ENCODE assay signal across 19 cellular contexts in genomic region chr2:28375236-28375635, GRCh38. TPM values are rescaled to one million over a fixed set of nuclear protein-coding genes. Genes with fewer than 3 reads are reported as not detected.
A peak's percentile ranks its signal among the peaks of the same experiment; 100 is the strongest.
DNase-seq lines count a peak whose midpoint lies in the region; ATAC-seq and TF ChIP-seq lines count a peak whose summit lies in the region.
"Had no signal": no experiment of that assay in that cellular context is flagged by ENCODE, and none has a peak within 500 bp of the region (broad histone marks: within the 10 kb centered on the region; RNA-seq: fewer than 3 reads in every experiment).

No MANE protein-coding gene starts in this region.

- no peaks in the 10 kb centered on the region for H3K9me3 Mint-ChIP-seq in activated naive CD8-positive, alpha-beta T cell treated with anti-CD3 and anti-CD28 coated beads, Interleukin-2, amount 10 ng/mL, durations not matched to agents 7 days and 5 days
- H3K9me3 Mint-ChIP-seq in activated naive CD8-positive, alpha-beta T cell treated with anti-CD3 and anti-CD28 coated beads, Interleukin-2, amount 50 U/mL, for 24 hours, result peaks cover 3% of the 10 kb centered on the region
- H3K9me3 Mint-ChIP-seq in chondrocyte (ENCODE audit: low read depth) (no peaks in the 10 kb centered on the region), natural killer cell (no peaks in the 10 kb centered on the region)
- H3K9me3 Mint-ChIP-seq: CD4-positive, alpha-beta memory T cell had no signal

- ATAC-seq in activated naive CD8-positive, alpha-beta T cell treated with anti-CD3 and anti-CD28 coated beads, Interleukin-2, amount 10 ng/mL, durations not matched to agents 7 days and 5 days (ENCODE audit: low read depth), result no peak
- no peak for ATAC-seq in activated naive CD8-positive, alpha-beta T cell treated with anti-CD3 and anti-CD28 coated beads, Interleukin-2, amount 50 U/mL, for 24 hours
- ATAC-seq in GM19463 (IDR thresholded peaks at IDR 0.05; ENCODE audit: unreplicated experiment) (no peak), natural killer cell (no peak), GM19324 (IDR thresholded peaks at IDR 0.05; ENCODE audit: low FRiP score, unreplicated experiment) (no peak)

- H3K27me3 Mint-ChIP-seq in activated naive CD8-positive, alpha-beta T cell treated with anti-CD3 and anti-CD28 coated beads, Interleukin-2, amount 10 ng/mL, durations not matched to agents 7 days and 5 days, result peaks cover 13% of the 10 kb centered on the region
- peaks cover 2% of the 10 kb centered on the region for H3K27me3 Mint-ChIP-seq in activated naive CD8-positive, alpha-beta T cell treated with anti-CD3 and anti-CD28 coated beads, Interleukin-2, amount 50 U/mL, for 24 hours
- H3K27me3 Mint-ChIP-seq in chondrocyte (ENCODE audit: low read depth), result peaks cover 2% of the 10 kb centered on the region
- no peaks in the 10 kb centered on the region for H3K27me3 Mint-ChIP-seq in natural killer cell (ENCODE audit: low read depth in 2 of 2)
- H3K27me3 Mint-ChIP-seq: CD4-positive, alpha-beta memory T cell had no signal

- DNase-seq in activated naive CD8-positive, alpha-beta T cell treated with anti-CD3 and anti-CD28 coated beads, Interleukin-2, amount 10 ng/mL, durations not matched to agents 7 days and 5 days, result no peak
- DNase-seq in activated naive CD8-positive, alpha-beta T cell treated with anti-CD3 and anti-CD28 coated beads, Interleukin-2, amount 50 U/mL, for 24 hours, result no peak
- DNase-seq in chondrocyte (ENCODE audit: low spot score) (peak; percentile 54), spleen (peak; percentile 54), vagina (ENCODE audit: extremely low spot score in 2 of 2) (no peak), natural killer cell (no peak)
- DNase-seq: AML-193; CD4-positive, alpha-beta memory T cell; DMS153; DMS79 treated with DMSO at 0.1 percent for 48 hours; GF-D8; GM23248 had no signal

- intact Hi-C loops in spleen (cut with DNase I; ENCODE audit: low total_unique reads) (no loop called here), vagina (cut with DNase I) (no loop called here), natural killer cell (cut with micrococcal nuclease) (no loop called here)

- H3K27me3 ChIP-seq in spleen (replicated peaks in 1 of 7) (peaks cover 0 to 16% (median 0%) of the 10 kb centered on the region in 7 donors), vagina (no peaks in the 10 kb centered on the region)
- H3K27me3 ChIP-seq: BLaER1 had no signal

- TF ChIP-seq CTCF in chondrocyte (IDR thresholded peaks at IDR 0.05) (no peak), spleen (IDR thresholded peaks at IDR 0.05 in 8 of 11, conservative IDR thresholded peaks at IDR 0.05 in 3 of 11) (no peak), vagina (IDR thresholded peaks at IDR 0.05) (no peak), natural killer cell (IDR thresholded peaks at IDR 0.05) (no peak)

- peaks cover 32% of the 10 kb centered on the region for H3K4me1 Mint-ChIP-seq in activated naive CD8-positive, alpha-beta T cell treated with anti-CD3 and anti-CD28 coated beads, Interleukin-2, amount 10 ng/mL, durations not matched to agents 7 days and 5 days
- H3K4me1 Mint-ChIP-seq in activated naive CD8-positive, alpha-beta T cell treated with anti-CD3 and anti-CD28 coated beads, Interleukin-2, amount 50 U/mL, for 24 hours, result peaks cover 21% of the 10 kb centered on the region
- H3K4me1 Mint-ChIP-seq in chondrocyte (ENCODE audit: low read depth) (peaks cover 4% of the 10 kb centered on the region), natural killer cell (peaks cover 39 to 52% of the 10 kb centered on the region in 2 donors)

- H3K27ac ChIP-seq in spleen (no peak overlapping the region), vagina (peak overlapping the region; percentile 79)
- H3K27ac ChIP-seq: 22Rv1, BLaER1, GM23248 had no signal

- TF ChIP-seq POLR2A in spleen (IDR thresholded peaks at IDR 0.05), result no peak
- TF ChIP-seq POLR2A in vagina (IDR thresholded peaks at IDR 0.05), result no peak

- H3K4me3 Mint-ChIP-seq in activated naive CD8-positive, alpha-beta T cell treated with anti-CD3 and anti-CD28 coated beads, Interleukin-2, amount 10 ng/mL, durations not matched to agents 7 days and 5 days, result no peak overlapping the region
- H3K4me3 Mint-ChIP-seq in activated naive CD8-positive, alpha-beta T cell treated with anti-CD3 and anti-CD28 coated beads, Interleukin-2, amount 50 U/mL, for 24 hours, result no peak overlapping the region
- no peak overlapping the region for H3K4me3 Mint-ChIP-seq in chondrocyte (ENCODE audit: unreplicated experiment)
- no peak overlapping the region for H3K4me3 Mint-ChIP-seq in natural killer cell
- H3K4me3 Mint-ChIP-seq: CD14-positive monocyte; CD4-positive, alpha-beta memory T cell had no signal

- H3K4me3 ChIP-seq in spleen (no peak overlapping the region), vagina (no peak overlapping the region)
- H3K4me3 ChIP-seq: A549, BLaER1, GM23248, HAP-1 had no signal

- H3K36me3 ChIP-seq in spleen (no peaks in the 10 kb centered on the region), vagina (no peaks in the 10 kb centered on the region)
- H3K36me3 ChIP-seq: BLaER1, HAP-1 had no signal

- peak overlapping the region; percentile 36 for H3K27ac Mint-ChIP-seq in activated naive CD8-positive, alpha-beta T cell treated with anti-CD3 and anti-CD28 coated beads, Interleukin-2, amount 10 ng/mL, durations not matched to agents 7 days and 5 days
- H3K27ac Mint-ChIP-seq in activated naive CD8-positive, alpha-beta T cell treated with anti-CD3 and anti-CD28 coated beads, Interleukin-2, amount 50 U/mL, for 24 hours, result no peak overlapping the region
- H3K27ac Mint-ChIP-seq in chondrocyte (ENCODE audit: unreplicated experiment), result no peak overlapping the region
- H3K27ac Mint-ChIP-seq in natural killer cell, result no peak overlapping the region

- no peaks in the 10 kb centered on the region for H3K36me3 Mint-ChIP-seq in activated naive CD8-positive, alpha-beta T cell treated with anti-CD3 and anti-CD28 coated beads, Interleukin-2, amount 10 ng/mL, durations not matched to agents 7 days and 5 days
- no peaks in the 10 kb centered on the region for H3K36me3 Mint-ChIP-seq in activated naive CD8-positive, alpha-beta T cell treated with anti-CD3 and anti-CD28 coated beads, Interleukin-2, amount 50 U/mL, for 24 hours (ENCODE audit: low read depth)
- H3K36me3 Mint-ChIP-seq in chondrocyte (ENCODE audit: low read depth), result no peaks in the 10 kb centered on the region
- no peaks in the 10 kb centered on the region for H3K36me3 Mint-ChIP-seq in natural killer cell
- H3K36me3 Mint-ChIP-seq: CD4-positive, alpha-beta memory T cell had no signal

- POLR2A ChIA-PET in activated naive CD8-positive, alpha-beta T cell treated with anti-CD3 and anti-CD28 coated beads, Interleukin-2, amount 10 ng/mL, durations not matched to agents 7 days and 5 days (lab: Charles Lee), result no interaction called here

- H3K9me3 ChIP-seq in spleen, result no peaks in the 10 kb centered on the region
- no peaks in the 10 kb centered on the region for H3K9me3 ChIP-seq in vagina
- H3K9me3 ChIP-seq: A549, BLaER1, HAP-1 had no signal

- H3K4me1 ChIP-seq in spleen (peaks cover 0 to 30% (median 15%) of the 10 kb centered on the region in 6 donors), vagina (peaks cover 26% of the 10 kb centered on the region)
- H3K4me1 ChIP-seq: HAP-1 had no signal

- 80 to 93% (median 84%) methylated on average over 3 of the region's 3 CpGs for WGBS in spleen, 5 donors

RNA-seq across cellular contexts. Expression of gene FOSL2, which starts 17.4 kb away (rescaled TPM):
- 10 to 100 TPM; 24.9 to 30.1 TPM for total RNA-seq in activated naive CD8-positive, alpha-beta T cell treated with anti-CD3 and anti-CD28 coated beads, Interleukin-2, amount 10 ng/mL, durations not matched to agents 7 days and 5 days
- 93.0 to 163 TPM (median 156 TPM) in 3 replicates for total RNA-seq in chondrocyte
- total RNA-seq in spleen, result 100 to 1,000 TPM in 3 of 7 donors, 10 to 100 TPM in 4; 53.0 to 134 (median 97.1) TPM
- 10 to 100 TPM in 1 of 3 donors, 1 to 10 TPM in 2; 3.2 to 14.8 (median 4.7) TPM for polyA plus RNA-seq in spleen
- 213 TPM for total RNA-seq in vagina
- 100 to 1,000 TPM; 414 to 531 (median 455) TPM for total RNA-seq in natural killer cell

Comparison
In these comparisons a context has a peak if more than half of its experiments do, and no peak if none do; other contexts are left out.
1. DNase-seq: peak in chondrocyte (single experiment) and spleen (single experiment); none in activated naive CD8-positive, alpha-beta T cell treated with anti-CD3 and anti-CD28 coated beads, Interleukin-2, amount 10 ng/mL, durations not matched to agents 7 days and 5 days (single experiment), activated naive CD8-positive, alpha-beta T cell treated with anti-CD3 and anti-CD28 coated beads, Interleukin-2, amount 50 U/mL, for 24 hours (single experiment), vagina (0 of 2) and natural killer cell (single experiment).